Comparison of ENCODE assay signal across 8 cellular contexts in genomic region chr6:156779206-156780116, GRCh38. TPM values are rescaled to one million over a fixed set of nuclear protein-coding genes. Genes with fewer than 3 reads are reported as not detected.
DNase-seq lines count a peak whose midpoint lies in the region; FAIRE-seq and TF ChIP-seq lines count a peak whose summit lies in the region.

No MANE protein-coding gene starts in this region.

- POLR2A ChIA-PET in AG04450 (lab: Yijun Ruan, JAX), result interaction anchor here (0.6 to 1.1 kb wide), 2 partner anchors 49 to 216 kb away, joined by 6 to 7 read pairs; no protein-coding TSS in a partner anchor

- intact Hi-C loops in activated T-helper 1 cell treated with anti-CD3 and anti-CD28 coated beads, Interleukin-12 subunit alpha, Interleukin-12 subunit beta, Interleukin-2, Interleukin-4 antibody, amounts not matched to agents 30 ng/mL and 10 ng/mL and 1 ng/mL, durations not matched to agents 14 hours and 24 hours and 36 hours (cut with micrococcal nuclease), result loop anchor here (1.0 to 5.0 kb wide), 9 partner anchors 78 to 1361 kb away; no protein-coding TSS in a partner anchor

- H3K9me3 ChIP-seq in AG04450 (ENCODE audit: control insufficient read depth, insufficient read depth, low read length) (no peaks in the 10 kb centered on the region), neuron (ENCODE audit: low read length) (no peaks in the 10 kb centered on the region), suprapubic skin (no peaks in the 10 kb centered on the region)

- WGBS in suprapubic skin, result under 1% methylated on average over 51 of the region's 109 CpGs

- no peaks in the 10 kb centered on the region for H3K36me3 ChIP-seq in neuron (ENCODE audit: insufficient read depth, low read length)
- no peaks in the 10 kb centered on the region for H3K36me3 ChIP-seq in suprapubic skin

- no peak overlapping the region for H2AFZ ChIP-seq in neuron (ENCODE audit: low read depth, low read length)

- H3K4me1 ChIP-seq in neuron (ENCODE audit: insufficient read depth, low read length) (peaks cover 52% of the 10 kb centered on the region), suprapubic skin (peaks cover 62% of the 10 kb centered on the region)

- H3K27ac ChIP-seq in AG04450 (ENCODE audit: low read depth, low read length), result peak overlapping the region; percentile 39
- peak overlapping the region; percentile 99 for H3K27ac ChIP-seq in suprapubic skin

- DNase-seq in AG04450 (ENCODE audit: low read depth, low spot score) (no peak), GM19239 (ENCODE audit: insufficient read length, low spot score) (peak; percentile 36), NCI-H82 treated with DMSO at 0.1 percent for 48 hours (lab: John Stamatoyannopoulos, UW; ENCODE audit: unreplicated experiment) (peak; percentile 67), fibroblast of the aortic adventitia (ENCODE audit: low read depth) (no peak), suprapubic skin (ENCODE audit: low spot score in 2 of 2) (peak in 1 of 2 donors; percentile 72), GOT3 (lab: John Stamatoyannopoulos, UW) (no peak)
- peak; percentile 44 for DNase-seq in activated T-helper 1 cell treated with anti-CD3 and anti-CD28 coated beads, Interleukin-12 subunit alpha, Interleukin-12 subunit beta, Interleukin-2, Interleukin-4 antibody, amounts not matched to agents 30 ng/mL and 10 ng/mL and 1 ng/mL, durations not matched to agents 14 hours and 24 hours and 36 hours (ENCODE audit: low spot score)

- TF ChIP-seq POLR2A in suprapubic skin (IDR thresholded peaks at IDR 0.05), result no peak

- H3K4me3 Mint-ChIP-seq in activated T-helper 1 cell treated with anti-CD3 and anti-CD28 coated beads, Interleukin-12 subunit alpha, Interleukin-12 subunit beta, Interleukin-2, Interleukin-4 antibody, amounts not matched to agents 30 ng/mL and 10 ng/mL and 1 ng/mL, durations not matched to agents 14 hours and 24 hours and 36 hours, result peak overlapping the region; percentile 84

- CTCF ChIA-PET in AG04450 (lab: Charles Lee), result interaction anchor here (0.6 to 1.1 kb wide), 4 partner anchors 131 to 266 kb away, joined by 3 read pairs; no protein-coding TSS in a partner anchor

- H3K36me3 Mint-ChIP-seq in activated T-helper 1 cell treated with anti-CD3 and anti-CD28 coated beads, Interleukin-12 subunit alpha, Interleukin-12 subunit beta, Interleukin-2, Interleukin-4 antibody, amounts not matched to agents 30 ng/mL and 10 ng/mL and 1 ng/mL, durations not matched to agents 14 hours and 24 hours and 36 hours (ENCODE audit: low read depth), result peaks cover 6% of the 10 kb centered on the region

- H3K4me3 ChIP-seq in AG04450 (ENCODE audit: low read depth, low read length) (peak overlapping the region; percentile 89), fibroblast of the aortic adventitia (ENCODE audit: low read depth, low read length) (peak overlapping the region; percentile 88), neuron (ENCODE audit: low read length) (peak overlapping the region; percentile 93), suprapubic skin (peak overlapping the region; percentile 92)

- no peak for TF ChIP-seq CTCF in AG04450 (IDR thresholded peaks at IDR 0.05; ENCODE audit: low read depth, low read length)
- no peak for TF ChIP-seq CTCF in fibroblast of the aortic adventitia (IDR thresholded peaks at IDR 0.05; ENCODE audit: insufficient read depth, low read length)
- no peak for TF ChIP-seq CTCF in suprapubic skin (IDR thresholded peaks at IDR 0.05)

- peak overlapping the region; percentile 79 for H3K27ac Mint-ChIP-seq in activated T-helper 1 cell treated with anti-CD3 and anti-CD28 coated beads, Interleukin-12 subunit alpha, Interleukin-12 subunit beta, Interleukin-2, Interleukin-4 antibody, amounts not matched to agents 30 ng/mL and 10 ng/mL and 1 ng/mL, durations not matched to agents 14 hours and 24 hours and 36 hours

- peaks cover 65% of the 10 kb centered on the region for H3K4me1 Mint-ChIP-seq in activated T-helper 1 cell treated with anti-CD3 and anti-CD28 coated beads, Interleukin-12 subunit alpha, Interleukin-12 subunit beta, Interleukin-2, Interleukin-4 antibody, amounts not matched to agents 30 ng/mL and 10 ng/mL and 1 ng/mL, durations not matched to agents 14 hours and 24 hours and 36 hours (ENCODE audit: low read depth)

- H3K9me3 Mint-ChIP-seq in activated T-helper 1 cell treated with anti-CD3 and anti-CD28 coated beads, Interleukin-12 subunit alpha, Interleukin-12 subunit beta, Interleukin-2, Interleukin-4 antibody, amounts not matched to agents 30 ng/mL and 10 ng/mL and 1 ng/mL, durations not matched to agents 14 hours and 24 hours and 36 hours, result no peaks in the 10 kb centered on the region

- TF ChIP-seq EP300 in suprapubic skin (IDR thresholded peaks at IDR 0.05), result no peak

- H3K27me3 Mint-ChIP-seq in activated T-helper 1 cell treated with anti-CD3 and anti-CD28 coated beads, Interleukin-12 subunit alpha, Interleukin-12 subunit beta, Interleukin-2, Interleukin-4 antibody, amounts not matched to agents 30 ng/mL and 10 ng/mL and 1 ng/mL, durations not matched to agents 14 hours and 24 hours and 36 hours (ENCODE audit: insufficient read depth), result peaks cover 3% of the 10 kb centered on the region

- H3K27me3 ChIP-seq in AG04450 (ENCODE audit: control insufficient read depth, insufficient read depth, low read length) (no peaks in the 10 kb centered on the region), neuron (ENCODE audit: insufficient read depth, low read length) (no peaks in the 10 kb centered on the region), suprapubic skin (no peaks in the 10 kb centered on the region)

- FAIRE-seq in GM19239 (lab: Jason Lieb, UNC), result peak; percentile 87

RNA-seq across cellular contexts. Expression of gene ARID1B, which starts 2.3 kb away (rescaled TPM):
- polyA plus RNA-seq in AG04450 (2011; rRNA removed), result 19.2 and 21.2 TPM in 2 replicates
- 116 and 133 TPM in 2 replicates for polyA minus RNA-seq in AG04450 (2011; rRNA and poly(A)+ RNA removed)
- 73.6 and 79.1 TPM in 2 replicates for total RNA-seq in activated T-helper 1 cell treated with anti-CD3 and anti-CD28 coated beads, Interleukin-12 subunit alpha, Interleukin-12 subunit beta, Interleukin-2, Interleukin-4 antibody, amounts not matched to agents 30 ng/mL and 10 ng/mL and 1 ng/mL, durations not matched to agents 14 hours and 24 hours and 36 hours
- total RNA-seq in fibroblast of the aortic adventitia (ENCODE audit: low replicate concordance) (47.7 and 55.9 TPM in 2 replicates), suprapubic skin (100 to 1,000 TPM; 102 to 233 (median 129) TPM)

Comparison
In these comparisons a context has a peak if more than half of its experiments do, and no peak if none do; other contexts are left out.
1. DNase-seq: peak in GM19239 (single experiment), NCI-H82 treated with DMSO at 0.1 percent for 48 hours (single experiment) and activated T-helper 1 cell treated with anti-CD3 and anti-CD28 coated beads, Interleukin-12 subunit alpha, Interleukin-12 subunit beta, Interleukin-2, Interleukin-4 antibody, amounts not matched to agents 30 ng/mL and 10 ng/mL and 1 ng/mL, durations not matched to agents 14 hours and 24 hours and 36 hours (single experiment); none in AG04450 (single experiment), fibroblast of the aortic adventitia (single experiment) and GOT3 (single experiment).
2. Peak in every context shown above with its lines, with median percentiles within 50 percentile points of each other: H3K4me3 ChIP-seq.